1 cellular context compared by ENCODE assay signal in the genomic region with DNA sequence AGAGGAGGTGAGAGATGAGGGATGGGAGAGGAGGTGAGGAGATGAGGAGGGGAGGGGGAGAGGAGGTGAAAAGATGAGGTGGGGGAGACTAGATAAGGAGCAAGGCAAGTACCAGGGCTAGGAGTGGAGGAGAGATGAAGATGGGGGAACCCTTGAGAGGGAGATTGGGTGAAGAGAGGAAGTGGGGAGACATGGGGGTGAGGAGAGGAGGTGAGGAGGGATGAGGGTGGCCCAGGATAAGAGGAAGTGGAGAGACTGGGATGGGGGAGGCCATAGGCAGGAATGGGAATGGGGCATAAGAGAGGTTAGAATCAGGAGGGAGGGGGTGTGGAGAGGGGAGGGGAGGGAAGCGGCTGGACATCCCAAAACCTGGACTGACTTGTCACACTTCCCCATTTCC.
TF ChIP-seq lines count a peak whose summit lies in the region.

No MANE protein-coding gene starts in this region.

TF ChIP-seq in HepG2, 621 proteins besides CTCF, POLR2A, EP300 and RAD21:
- TF ChIP-seq PCBP2 (optimal IDR thresholded peaks at IDR 0.05; ENCODE audit: low read depth, low read length, poor library complexity, severe bottlenecking) (peak; percentile 55), BHLHE40 (IDR thresholded peaks at IDR 0.05; ENCODE audit: low read length) (no peak), ZKSCAN5 (CRISPR knock-in tag; IDR thresholded peaks at IDR 0.05) (0 out of 2 replicates have a peak, but pooled peaks have one; percentile 24)
TF ChIP-seq in HepG2: peak in this region for 2.
